Comparison of ENCODE assay signal across 12 cellular contexts in genomic region chr1:174788981-174789380, GRCh38.
A peak's percentile ranks its signal among the peaks of the same experiment; 100 is the strongest.
DNase-seq lines count a peak whose midpoint lies in the region; TF ChIP-seq lines count a peak whose summit lies in the region.
"Had no signal": no experiment of that assay in that cellular context is flagged by ENCODE, and none has a peak within 500 bp of the region (broad histone marks: within the 10 kb centered on the region; RNA-seq: fewer than 3 reads in every experiment).

No MANE protein-coding gene starts in this region.

- H3K4me2 ChIP-seq in BLaER1 (peak overlapping the region; percentile 79), MM.1S (ENCODE audit: low read depth, low read length) (peak overlapping the region; percentile 20)
- H3K4me2 ChIP-seq: hepatocyte had no signal

- H3K27ac ChIP-seq in BLaER1, result peak overlapping the region; percentile 59
- H3K27ac ChIP-seq in MM.1S (ENCODE audit: low read length), result no peak overlapping the region
- no peak overlapping the region for H3K27ac ChIP-seq in tibial nerve
- H3K27ac ChIP-seq: hepatocyte had no signal

- H3K4me1 ChIP-seq in BLaER1 (peaks cover 81% of the 10 kb centered on the region), MM.1S (ENCODE audit: low read length) (peaks cover 14% of the 10 kb centered on the region), tibial nerve (peaks cover 0 to 9% (median 0%) of the 10 kb centered on the region in 4 donors)

- no peak overlapping the region for H3K9ac ChIP-seq in BLaER1
- H3K9ac ChIP-seq in MM.1S (ENCODE audit: low read length), result no peak overlapping the region

- H3K27ac Mint-ChIP-seq in type B pancreatic cell, result no peak overlapping the region

- H3K4me3 ChIP-seq in BLaER1 (peak overlapping the region; percentile 15; the same call in 1 of the 2 replicates), MM.1S (ENCODE audit: low read length) (no peak overlapping the region), tibial nerve (no peak overlapping the region)
- H3K4me3 ChIP-seq: hepatocyte had no signal

- H3K4me3 Mint-ChIP-seq in type B pancreatic cell, result no peak overlapping the region
- H3K4me3 Mint-ChIP-seq: brain; naive thymus-derived CD4-positive, alpha-beta T cell had no signal

- H3K27me3 ChIP-seq in BLaER1 (no peaks in the 10 kb centered on the region), MM.1S (replicated peaks; ENCODE audit: insufficient read depth, low read length) (no peaks in the 10 kb centered on the region), tibial nerve (no peaks in the 10 kb centered on the region)
- H3K27me3 ChIP-seq: hepatocyte had no signal

- H3K4me1 Mint-ChIP-seq in type B pancreatic cell (ENCODE audit: unreplicated experiment), result no peaks in the 10 kb centered on the region

- no peak overlapping the region for H2AFZ ChIP-seq in MM.1S (ENCODE audit: low read length)
- H2AFZ ChIP-seq: hepatocyte had no signal

- no peaks in the 10 kb centered on the region for H3K79me2 ChIP-seq in MM.1S (ENCODE audit: low read length)
- H3K79me2 ChIP-seq: hepatocyte had no signal

- DNase-seq in MM.1S (peak; percentile 28), amniotic epithelial cell (ENCODE audit: low read depth) (peak; percentile 45), kidney glomerular epithelial cell (lab: John Stamatoyannopoulos, UW) (peak; percentile 59), type B pancreatic cell (ENCODE audit: extremely low spot score, unreplicated experiment) (no peak), tibial nerve (ENCODE audit: low spot score in 2 of 2) (no peak), mucosa of gallbladder (ENCODE audit: low spot score) (no peak), NCI-H1694 treated with DMSO at 0.1 percent for 48 hours (lab: John Stamatoyannopoulos, UW) (no peak)
- DNase-seq: naive thymus-derived CD4-positive, alpha-beta T cell; substantia nigra had no signal

- no peaks in the 10 kb centered on the region for H3K36me3 ChIP-seq in BLaER1
- no peaks in the 10 kb centered on the region for H3K36me3 ChIP-seq in MM.1S (replicated peaks; ENCODE audit: insufficient read depth, low read length)
- no peaks in the 10 kb centered on the region for H3K36me3 ChIP-seq in tibial nerve

- H3K9me3 Mint-ChIP-seq in type B pancreatic cell, result no peaks in the 10 kb centered on the region
- H3K9me3 Mint-ChIP-seq: naive thymus-derived CD4-positive, alpha-beta T cell had no signal

- no peak for TF ChIP-seq CTCF in MM.1S (IDR thresholded peaks at IDR 0.05; ENCODE audit: low read length)
- no peak for TF ChIP-seq CTCF in type B pancreatic cell (conservative IDR thresholded peaks at IDR 0.05)
- TF ChIP-seq CTCF in tibial nerve (IDR thresholded peaks at IDR 0.05), result no peak

- no peaks in the 10 kb centered on the region for H3K36me3 Mint-ChIP-seq in type B pancreatic cell
- H3K36me3 Mint-ChIP-seq: brain had no signal

- no peak for TF ChIP-seq POLR2A in tibial nerve (IDR thresholded peaks at IDR 0.05)

- WGBS in tibial nerve, 2 donors, result 37 to 63% methylated on average over 1 of the region's 1 CpG

- no peaks in the 10 kb centered on the region for H3K27me3 Mint-ChIP-seq in type B pancreatic cell
- H3K27me3 Mint-ChIP-seq: brain had no signal

- no peaks in the 10 kb centered on the region for H3K9me2 ChIP-seq in MM.1S (replicated peaks; ENCODE audit: insufficient read depth, low read length)

- H4K20me1 ChIP-seq in BLaER1 (no peaks in the 10 kb centered on the region), MM.1S (ENCODE audit: insufficient read depth, low read length) (no peaks in the 10 kb centered on the region)

- H3K9me3 ChIP-seq in BLaER1, result peaks cover 2% of the 10 kb centered on the region
- no peaks in the 10 kb centered on the region for H3K9me3 ChIP-seq in MM.1S (replicated peaks; ENCODE audit: insufficient read depth, low read length)
- no peaks in the 10 kb centered on the region for H3K9me3 ChIP-seq in tibial nerve

- no peak for TF ChIP-seq EP300 in tibial nerve (IDR thresholded peaks at IDR 0.05)

- H3F3A ChIP-seq in MM.1S (ENCODE audit: insufficient read depth, low read length), result peaks cover 4% of the 10 kb centered on the region; the same call in 1 of the 2 replicates

Comparison
In these comparisons a context has a peak if more than half of its experiments do, and no peak if none do; other contexts are left out.
1. DNase-seq: peak in MM.1S (single experiment), amniotic epithelial cell (single experiment) and kidney glomerular epithelial cell (single experiment); none in type B pancreatic cell (single experiment), tibial nerve (0 of 2), mucosa of gallbladder (single experiment) and NCI-H1694 treated with DMSO at 0.1 percent for 48 hours (single experiment).